Comparison of ENCODE assay signal across 2 cellular contexts in the genomic region with DNA sequence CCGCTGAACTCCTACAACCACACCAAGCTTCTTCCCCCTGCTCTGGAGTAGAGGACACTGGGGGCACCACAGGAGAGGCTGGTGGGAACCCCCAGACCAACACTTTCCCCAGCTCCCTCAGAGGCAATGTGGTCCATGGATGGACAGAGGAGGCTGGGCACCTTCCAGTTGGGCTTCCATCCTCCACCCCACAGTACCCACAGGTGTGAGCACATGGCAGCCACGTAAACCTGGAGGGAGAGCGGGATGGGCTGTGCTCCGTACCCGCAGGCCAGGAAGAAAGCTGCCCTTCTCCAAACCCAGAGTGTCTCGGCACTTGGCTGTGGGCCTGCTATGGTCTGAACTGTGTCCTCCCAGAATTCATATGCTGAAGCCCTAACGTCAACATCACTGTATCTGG.
TF ChIP-seq lines count a peak whose summit lies in the region.

No MANE protein-coding gene starts in this region.

TF ChIP-seq in SK-N-SH, 30 proteins besides CTCF, POLR2A, EP300 and RAD21:
- no peak for TF ChIP-seq NRF1 (IDR thresholded peaks at IDR 0.05; ENCODE audit: low read depth, low read length)
- TF ChIP-seq TCF12 (IDR thresholded peaks at IDR 0.05) = no peak
- no peak for TF ChIP-seq MEF2A (IDR thresholded peaks at IDR 0.05; ENCODE audit: borderline replicate concordance, low read depth)
- TF ChIP-seq FOSL2 (IDR thresholded peaks at IDR 0.05; ENCODE audit: borderline replicate concordance, low read depth) = no peak
- TF ChIP-seq FOXJ3 (CRISPR knock-in tag; IDR thresholded peaks at IDR 0.05) = no peak
- no peak for TF ChIP-seq TAF1 (IDR thresholded peaks at IDR 0.05; ENCODE audit: borderline replicate concordance, low read depth, low read length)
- no peak for TF ChIP-seq RFX5 (IDR thresholded peaks at IDR 0.05; ENCODE audit: low read length)
- TF ChIP-seq MAX (IDR thresholded peaks at IDR 0.05; ENCODE audit: low read depth) = no peak
- no peak for TF ChIP-seq POLR2AphosphoS5 (IDR thresholded peaks at IDR 0.05; ENCODE audit: low read depth, low read length)
- no peak for TF ChIP-seq JUND (IDR thresholded peaks at IDR 0.05)
TF ChIP-seq in SK-N-SH: peak in this region for 0.

TF ChIP-seq in SK-N-SH treated with all-trans-retinoic acid at 6 μM for 48 hours, 23 proteins besides CTCF, POLR2A, EP300 and RAD21:
- TF ChIP-seq SNAI2 (CRISPR knock-in tag; IDR thresholded peaks at IDR 0.05) = no peak
- TF ChIP-seq, protein P1, sequence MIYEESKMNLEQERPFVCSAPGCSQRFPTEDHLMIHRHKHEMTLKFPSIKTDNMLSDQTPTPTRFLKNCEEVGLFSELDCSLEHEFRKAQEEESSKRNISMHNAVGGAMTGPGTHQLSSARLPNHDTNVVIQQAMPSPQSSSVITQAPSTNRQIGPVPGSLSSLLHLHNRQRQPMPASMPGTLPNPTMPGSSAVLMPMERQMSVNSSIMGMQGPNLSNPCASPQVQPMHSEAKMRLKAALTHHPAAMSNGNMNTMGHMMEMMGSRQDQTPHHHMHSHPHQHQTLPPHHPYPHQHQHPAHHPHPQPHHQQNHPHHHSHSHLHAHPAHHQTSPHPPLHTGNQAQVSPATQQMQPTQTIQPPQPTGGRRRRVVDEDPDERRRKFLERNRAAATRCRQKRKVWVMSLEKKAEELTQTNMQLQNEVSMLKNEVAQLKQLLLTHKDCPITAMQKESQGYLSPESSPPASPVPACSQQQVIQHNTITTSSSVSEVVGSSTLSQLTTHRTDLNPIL (CRISPR knock-in tag; IDR thresholded peaks at IDR 0.05; ENCODE audit: low read depth) = no peak
- TF ChIP-seq, protein P2, sequence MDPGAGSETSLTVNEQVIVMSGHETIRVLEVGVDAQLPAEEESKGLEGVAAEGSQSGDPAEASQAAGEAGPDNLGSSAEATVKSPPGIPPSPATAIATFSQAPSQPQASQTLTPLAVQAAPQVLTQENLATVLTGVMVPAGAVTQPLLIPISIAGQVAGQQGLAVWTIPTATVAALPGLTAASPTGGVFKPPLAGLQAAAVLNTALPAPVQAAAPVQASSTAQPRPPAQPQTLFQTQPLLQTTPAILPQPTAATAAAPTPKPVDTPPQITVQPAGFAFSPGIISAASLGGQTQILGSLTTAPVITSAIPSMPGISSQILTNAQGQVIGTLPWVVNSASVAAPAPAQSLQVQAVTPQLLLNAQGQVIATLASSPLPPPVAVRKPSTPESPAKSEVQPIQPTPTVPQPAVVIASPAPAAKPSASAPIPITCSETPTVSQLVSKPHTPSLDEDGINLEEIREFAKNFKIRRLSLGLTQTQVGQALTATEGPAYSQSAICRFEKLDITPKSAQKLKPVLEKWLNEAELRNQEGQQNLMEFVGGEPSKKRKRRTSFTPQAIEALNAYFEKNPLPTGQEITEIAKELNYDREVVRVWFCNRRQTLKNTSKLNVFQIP (CRISPR knock-in tag; IDR thresholded peaks at IDR 0.05; ENCODE audit: borderline replicate concordance, low read depth) = no peak
- TF ChIP-seq CSDC2 (CRISPR knock-in tag; IDR thresholded peaks at IDR 0.05) = no peak
- no peak for TF ChIP-seq TCF4 (CRISPR knock-in tag; IDR thresholded peaks at IDR 0.05; ENCODE audit: borderline replicate concordance)
- TF ChIP-seq, protein P3, sequence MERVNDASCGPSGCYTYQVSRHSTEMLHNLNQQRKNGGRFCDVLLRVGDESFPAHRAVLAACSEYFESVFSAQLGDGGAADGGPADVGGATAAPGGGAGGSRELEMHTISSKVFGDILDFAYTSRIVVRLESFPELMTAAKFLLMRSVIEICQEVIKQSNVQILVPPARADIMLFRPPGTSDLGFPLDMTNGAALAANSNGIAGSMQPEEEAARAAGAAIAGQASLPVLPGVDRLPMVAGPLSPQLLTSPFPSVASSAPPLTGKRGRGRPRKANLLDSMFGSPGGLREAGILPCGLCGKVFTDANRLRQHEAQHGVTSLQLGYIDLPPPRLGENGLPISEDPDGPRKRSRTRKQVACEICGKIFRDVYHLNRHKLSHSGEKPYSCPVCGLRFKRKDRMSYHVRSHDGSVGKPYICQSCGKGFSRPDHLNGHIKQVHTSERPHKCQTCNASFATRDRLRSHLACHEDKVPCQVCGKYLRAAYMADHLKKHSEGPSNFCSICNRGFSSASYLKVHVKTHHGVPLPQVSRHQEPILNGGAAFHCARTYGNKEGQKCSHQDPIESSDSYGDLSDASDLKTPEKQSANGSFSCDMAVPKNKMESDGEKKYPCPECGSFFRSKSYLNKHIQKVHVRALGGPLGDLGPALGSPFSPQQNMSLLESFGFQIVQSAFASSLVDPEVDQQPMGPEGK (CRISPR knock-in tag; IDR thresholded peaks at IDR 0.05; ENCODE audit: borderline replicate concordance) = no peak
- no peak for TF ChIP-seq GLIS3 (CRISPR knock-in tag; IDR thresholded peaks at IDR 0.05)
- no peak for TF ChIP-seq ARNTL (CRISPR knock-in tag; IDR thresholded peaks at IDR 0.05; ENCODE audit: borderline replicate concordance, low read depth)
TF ChIP-seq in SK-N-SH treated with all-trans-retinoic acid at 6 μM for 48 hours: peak in this region for 0.
